37 cellular contexts compared by ENCODE assay signal in genomic region chr12:39712334-39712733, GRCh38.
"Had no signal": no experiment of that assay in that cellular context is flagged by ENCODE, and none has a peak within 500 bp of the region (broad histone marks: within the 10 kb centered on the region; RNA-seq: fewer than 3 reads in every experiment).

No MANE protein-coding gene starts in this region.

- H3K27ac Mint-ChIP-seq: activated B cell treated with CpG ODN at 0.5 μM for 24 hours; activated CD4-positive, alpha-beta memory T cell treated with anti-CD3 and anti-CD28 coated beads for 36 hours; activated CD4-positive, alpha-beta T cell treated with anti-CD3 and anti-CD28 coated beads, Interleukin-2, amount 10 ng/mL, durations not matched to agents 24 days and 14 days; activated CD8-positive, alpha-beta memory T cell treated with anti-CD3 and anti-CD28 coated beads, Interleukin-2, amount 10 ng/mL, durations not matched to agents 7 days and 5 days; activated CD8-positive, alpha-beta T cell treated with anti-CD3 and anti-CD28 coated beads, Interleukin-2, amount 10 ng/mL, durations not matched to agents 7 days and 5 days; activated naive CD4-positive, alpha-beta T cell treated with anti-CD3 and anti-CD28 coated beads, Interleukin-2, amount 10 ng/mL, durations not matched to agents 7 days and 5 days; activated naive CD4-positive, alpha-beta T cell treated with anti-CD3 and anti-CD28 coated beads, Interleukin-2, amount 50 U/mL, for 24 hours; activated naive CD8-positive, alpha-beta T cell; activated naive CD8-positive, alpha-beta T cell treated with anti-CD3 and anti-CD28 coated beads, Interleukin-2, amount 10 ng/mL, durations not matched to agents 7 days and 5 days; activated naive CD8-positive, alpha-beta T cell treated with anti-CD3 and anti-CD28 coated beads, Interleukin-2, amount 50 U/mL, for 24 hours; activated T-cell treated with anti-CD3 and anti-CD28 coated beads, Interleukin-2, amount 50 U/mL, for 24 hours; activated T-helper 2 cell treated with anti-CD3 and anti-CD28 coated beads, Interferon-gamma antibody, Interleukin-2, Interleukin-4, amounts not matched to agents 10 μg/mL and 5 μg/mL and 100 μg/mL, durations not matched to agents 14 hours and 24 hours and 36 hours; brain; T-helper 1 cell treated with Interleukin-12 subunit alpha and Interleukin-12 subunit beta and Interleukin-4 antibody, amounts not matched to agents 30 μg/mL and 1 μg/mL, for 36 hours; T-helper 2 cell treated with Interferon-gamma antibody and Interleukin-4, amounts not matched to agents 5 μg/mL and 100 μg/mL, for 36 hours had no signal

- ATAC-seq: activated CD8-positive, alpha-beta memory T cell treated with anti-CD3 and anti-CD28 coated beads, Interleukin-2, amount 10 ng/mL, durations not matched to agents 7 days and 5 days; activated CD8-positive, alpha-beta T cell treated with anti-CD3 and anti-CD28 coated beads, Interleukin-2, amount 10 ng/mL, durations not matched to agents 7 days and 5 days; activated naive CD8-positive, alpha-beta T cell treated with anti-CD3 and anti-CD28 coated beads, Interleukin-2, amount 50 U/mL, for 24 hours had no signal

- H3K4me1 ChIP-seq: ascending aorta had no signal

- H3K9me3 Mint-ChIP-seq: activated B cell treated with CpG ODN at 0.5 μM for 24 hours; activated CD4-positive, alpha-beta T cell treated with anti-CD3 and anti-CD28 coated beads, Interleukin-2, amount 10 ng/mL, durations not matched to agents 24 days and 14 days; activated naive CD4-positive, alpha-beta T cell treated with anti-CD3 and anti-CD28 coated beads, Interleukin-2, amount 50 U/mL, for 24 hours; activated naive CD8-positive, alpha-beta T cell treated with anti-CD3 and anti-CD28 coated beads, Interleukin-2, amount 10 ng/mL, durations not matched to agents 7 days and 5 days; activated naive CD8-positive, alpha-beta T cell treated with anti-CD3 and anti-CD28 coated beads, Interleukin-2, amount 50 U/mL, for 24 hours; activated T-cell treated with anti-CD3 and anti-CD28 coated beads, Interleukin-2, amount 50 U/mL, for 24 hours; activated T-helper 2 cell treated with anti-CD3 and anti-CD28 coated beads, Interferon-gamma antibody, Interleukin-2, Interleukin-4, amounts not matched to agents 10 μg/mL and 5 μg/mL and 100 μg/mL, durations not matched to agents 14 hours and 24 hours and 36 hours; central memory CD8-positive, alpha-beta T cell; T-helper 1 cell treated with Interleukin-12 subunit alpha and Interleukin-12 subunit beta and Interleukin-4 antibody, amounts not matched to agents 30 μg/mL and 1 μg/mL, for 36 hours had no signal

- H3K36me3 Mint-ChIP-seq: activated CD4-positive, alpha-beta memory T cell treated with anti-CD3 and anti-CD28 coated beads for 36 hours; activated naive CD4-positive, alpha-beta T cell treated with anti-CD3 and anti-CD28 coated beads, Interleukin-2, amount 10 ng/mL, durations not matched to agents 7 days and 5 days; activated naive CD4-positive, alpha-beta T cell treated with anti-CD3 and anti-CD28 coated beads, Interleukin-2, amount 50 U/mL, for 24 hours; activated naive CD8-positive, alpha-beta T cell treated with anti-CD3 and anti-CD28 coated beads, Interleukin-2, amount 10 ng/mL, durations not matched to agents 7 days and 5 days; brain had no signal

- H3K4me3 ChIP-seq: ascending aorta, cardiac muscle cell had no signal

- H3K27me3 ChIP-seq: ascending aorta, cardiac muscle cell had no signal

- H3K36me3 ChIP-seq: ascending aorta, cardiac muscle cell had no signal

- H3K9me3 ChIP-seq: ascending aorta had no signal

- H3K4me3 Mint-ChIP-seq: activated B cell treated with CpG ODN at 0.5 μM for 24 hours; activated CD4-positive, alpha-beta memory T cell treated with anti-CD3 and anti-CD28 coated beads for 36 hours; activated CD4-positive, alpha-beta T cell treated with anti-CD3 and anti-CD28 coated beads, Interleukin-2, amount 10 ng/mL, durations not matched to agents 24 days and 14 days; activated CD8-positive, alpha-beta memory T cell treated with anti-CD3 and anti-CD28 coated beads, Interleukin-2, amount 10 ng/mL, durations not matched to agents 7 days and 5 days; activated CD8-positive, alpha-beta T cell treated with anti-CD3 and anti-CD28 coated beads, Interleukin-2, amount 10 ng/mL, durations not matched to agents 7 days and 5 days; activated naive CD4-positive, alpha-beta T cell treated with anti-CD3 and anti-CD28 coated beads, Interleukin-2, amount 10 ng/mL, durations not matched to agents 7 days and 5 days; activated naive CD4-positive, alpha-beta T cell treated with anti-CD3 and anti-CD28 coated beads, Interleukin-2, amount 50 U/mL, for 24 hours; activated naive CD8-positive, alpha-beta T cell; activated naive CD8-positive, alpha-beta T cell treated with anti-CD3 and anti-CD28 coated beads, Interleukin-2, amount 10 ng/mL, durations not matched to agents 7 days and 5 days; activated naive CD8-positive, alpha-beta T cell treated with anti-CD3 and anti-CD28 coated beads, Interleukin-2, amount 50 U/mL, for 24 hours; activated T-cell treated with anti-CD3 and anti-CD28 coated beads, Interleukin-2, amount 50 U/mL, for 24 hours; brain; central memory CD8-positive, alpha-beta T cell; T-helper 1 cell treated with Interleukin-12 subunit alpha and Interleukin-12 subunit beta and Interleukin-4 antibody, amounts not matched to agents 30 μg/mL and 1 μg/mL, for 36 hours; T-helper 2 cell treated with Interferon-gamma antibody and Interleukin-4, amounts not matched to agents 5 μg/mL and 100 μg/mL, for 36 hours had no signal

- FAIRE-seq: bronchial epithelial cell had no signal

- H3K27ac ChIP-seq: ascending aorta, cardiac muscle cell, VCaP had no signal

- H3K4me1 Mint-ChIP-seq: activated B cell treated with CpG ODN at 0.5 μM for 24 hours; activated CD4-positive, alpha-beta T cell treated with anti-CD3 and anti-CD28 coated beads, Interleukin-2, amount 10 ng/mL, durations not matched to agents 24 days and 14 days; activated CD8-positive, alpha-beta memory T cell treated with anti-CD3 and anti-CD28 coated beads, Interleukin-2, amount 10 ng/mL, durations not matched to agents 7 days and 5 days; activated naive CD4-positive, alpha-beta T cell treated with anti-CD3 and anti-CD28 coated beads, Interleukin-2, amount 10 ng/mL, durations not matched to agents 7 days and 5 days; activated naive CD4-positive, alpha-beta T cell treated with anti-CD3 and anti-CD28 coated beads, Interleukin-2, amount 50 U/mL, for 24 hours; activated naive CD8-positive, alpha-beta T cell treated with anti-CD3 and anti-CD28 coated beads, Interleukin-2, amount 10 ng/mL, durations not matched to agents 7 days and 5 days; activated naive CD8-positive, alpha-beta T cell treated with anti-CD3 and anti-CD28 coated beads, Interleukin-2, amount 50 U/mL, for 24 hours; brain; central memory CD8-positive, alpha-beta T cell had no signal

- DNase-seq: activated B cell treated with CpG ODN at 0.5 μM for 24 hours; activated CD4-positive, alpha-beta memory T cell treated with anti-CD3 and anti-CD28 coated beads for 36 hours; activated CD4-positive, alpha-beta T cell treated with anti-CD3 and anti-CD28 coated beads for 4 hours; activated CD4-positive, alpha-beta T cell treated with anti-CD3 and anti-CD28 coated beads, Interleukin-2, amount 10 ng/mL, durations not matched to agents 24 days and 14 days; activated CD4-positive, alpha-beta T cell treated with anti-CD3 and anti-CD28 coated beads, Interleukin-2, amount 50 U/mL, for 1 hour; activated CD4-positive, alpha-beta T cell treated with anti-CD3 and anti-CD28 coated beads, Interleukin-2, amount 50 U/mL, for 4 hours; activated CD4-positive, CD25-positive, alpha-beta regulatory T cell treated with anti-CD3 and anti-CD28 coated beads, Interleukin-2, amount 50 U/mL, for 72 hours; activated CD8-positive, alpha-beta memory T cell treated with anti-CD3 and anti-CD28 coated beads for 24 hours; activated CD8-positive, alpha-beta memory T cell treated with anti-CD3 and anti-CD28 coated beads, Interleukin-2, amount 10 ng/mL, durations not matched to agents 7 days and 5 days; activated CD8-positive, alpha-beta memory T cell treated with anti-CD3 and anti-CD28 coated beads, Interleukin-2, amount 50 U/mL, for 48 hours; activated CD8-positive, alpha-beta T cell treated with anti-CD3 and anti-CD28 coated beads, Interleukin-2, amount 10 ng/mL, durations not matched to agents 7 days and 5 days; activated effector memory CD4-positive, alpha-beta T cell treated with Interleukin-2 at 50 U/mL for 16 hours; activated gamma-delta T cell; activated naive CD4-positive, alpha-beta T cell treated with anti-CD3 and anti-CD28 coated beads, Interleukin-2, amount 10 ng/mL, durations not matched to agents 7 days and 5 days; activated naive CD4-positive, alpha-beta T cell treated with Interleukin-2 at 50 U/mL for 16 hours; activated naive CD8-positive, alpha-beta T cell treated with anti-CD3 and anti-CD28 coated beads, Interleukin-2, amount 10 ng/mL, durations not matched to agents 7 days and 5 days; activated naive CD8-positive, alpha-beta T cell treated with anti-CD3 and anti-CD28 coated beads, Interleukin-2, amount 50 U/mL, for 24 hours; activated T-cell treated with anti-CD3 and anti-CD28 coated beads, Interleukin-2, amount 50 U/mL, for 24 hours; activated T-cell treated with anti-CD3 and anti-CD28 coated beads, Interleukin-2, amount 50 U/mL, for 48 hours; amygdala; anterior cingulate cortex; caudate nucleus; cerebellar nuclear complex; T-helper 1 cell; T-helper 2 cell; T-helper 9 cell had no signal

- H3K27me3 Mint-ChIP-seq: activated B cell treated with CpG ODN at 0.5 μM for 24 hours; activated CD4-positive, alpha-beta memory T cell treated with anti-CD3 and anti-CD28 coated beads for 36 hours; activated naive CD4-positive, alpha-beta T cell treated with anti-CD3 and anti-CD28 coated beads, Interleukin-2, amount 50 U/mL, for 24 hours; activated naive CD8-positive, alpha-beta T cell; activated naive CD8-positive, alpha-beta T cell treated with anti-CD3 and anti-CD28 coated beads, Interleukin-2, amount 50 U/mL, for 24 hours; activated T-cell treated with anti-CD3 and anti-CD28 coated beads, Interleukin-2, amount 50 U/mL, for 24 hours; brain; central memory CD8-positive, alpha-beta T cell had no signal
